ENCODE assay signal across 8 cellular contexts in the genomic region with DNA sequence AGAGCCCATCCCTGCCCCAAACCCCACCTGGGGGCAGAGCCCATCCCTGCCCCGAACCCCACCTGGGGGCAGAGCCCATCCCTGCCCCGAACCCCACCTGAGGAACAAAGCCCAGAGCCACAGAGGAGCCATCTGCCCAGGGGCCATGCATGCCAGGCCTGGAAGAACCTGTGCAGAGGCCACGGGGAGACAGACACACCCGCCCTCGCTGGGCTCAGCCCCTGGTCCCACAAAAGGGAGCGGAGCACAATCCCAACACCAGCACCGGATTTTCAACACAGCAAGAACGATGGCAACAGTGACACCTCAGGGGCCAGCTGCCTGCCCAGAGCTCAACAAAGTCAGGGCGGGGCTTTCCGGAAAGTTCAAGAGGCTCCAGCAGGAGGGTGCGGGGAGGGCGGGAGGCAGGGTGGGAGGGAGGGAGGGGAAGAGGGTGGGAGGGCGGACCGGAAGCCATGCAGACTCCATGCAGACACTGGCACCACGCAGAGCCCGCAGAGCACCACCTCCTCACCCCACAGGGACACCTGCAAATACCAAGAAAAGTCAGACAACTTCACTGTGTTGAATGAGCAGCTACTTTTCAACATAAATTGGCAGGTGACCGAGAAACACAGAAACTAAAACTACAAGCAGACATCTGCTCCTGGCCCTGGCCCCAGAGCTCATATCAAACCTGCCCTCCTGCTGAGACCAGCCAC. TPM values are rescaled to one million over a fixed set of nuclear protein-coding genes. Genes with fewer than 3 reads are reported as not detected.
A peak's percentile ranks its signal among the peaks of the same experiment; 100 is the strongest.
DNase-seq lines count a peak whose midpoint lies in the region; ATAC-seq and TF ChIP-seq lines count a peak whose summit lies in the region.

No MANE protein-coding gene starts in this region.

- H3K9me3 Mint-ChIP-seq in activated T-cell treated with anti-CD3 and anti-CD28 coated beads, Interleukin-2, amount 50 U/mL, for 72 hours, result no peaks in the 10 kb centered on the region

- H3K27me3 ChIP-seq in trophoblast cell (ENCODE audit: insufficient read depth, low read length), result no peaks in the 10 kb centered on the region
- H3K27me3 ChIP-seq in dorsolateral prefrontal cortex, result no peaks in the 10 kb centered on the region

- H4K8ac ChIP-seq in trophoblast cell (ENCODE audit: low read depth, low read length), result no peak overlapping the region

- no peaks in the 10 kb centered on the region for H3K79me1 ChIP-seq in trophoblast cell (ENCODE audit: low read length)

- no peak for TF ChIP-seq CTCF in dorsolateral prefrontal cortex (IDR thresholded peaks at IDR 0.05 in 54 of 56, conservative IDR thresholded peaks at IDR 0.05 in 2 of 56; ENCODE audit: low read depth in 1 of 56, partially characterized antibody in 56 of 56)

- H3K4me3 Mint-ChIP-seq in activated T-cell treated with anti-CD3 and anti-CD28 coated beads, Interleukin-2, amount 50 U/mL, for 72 hours, result peak overlapping the region; percentile 55 to 72

- H2AK5ac ChIP-seq in trophoblast cell (ENCODE audit: low read length), result no peak overlapping the region

- H4K12ac ChIP-seq in trophoblast cell (ENCODE audit: low read depth, low read length), result no peak overlapping the region

- no peak overlapping the region for H3K23ac ChIP-seq in trophoblast cell (ENCODE audit: low read length)

- H4K91ac ChIP-seq in trophoblast cell (ENCODE audit: low read depth, low read length), result no peak overlapping the region

- peak overlapping the region; percentile 78 for H3K27ac Mint-ChIP-seq in activated T-cell treated with anti-CD3 and anti-CD28 coated beads, Interleukin-2, amount 50 U/mL, for 72 hours

- peaks cover 2% of the 10 kb centered on the region for H3K9me3 ChIP-seq in trophoblast cell (ENCODE audit: insufficient read depth, low read depth, low read length)

- H3K4me1 ChIP-seq in trophoblast cell (ENCODE audit: control insufficient read depth in 1 of 2, insufficient read depth in 2 of 2, low read length in 2 of 2), result no peaks in the 10 kb centered on the region

- DNase-seq in NCI-H510A (lab: John Stamatoyannopoulos, UW) (peak; percentile 66), left ventricle myocardium superior (no peak), NCI-H2081 (lab: John Stamatoyannopoulos, UW) (no peak), COLO829 (ENCODE audit: low spot score) (no peak), trophoblast cell (no peak), dorsolateral prefrontal cortex (no peak)
- DNase-seq in activated T-cell treated with anti-CD3 and anti-CD28 coated beads, Interleukin-2, amount 50 U/mL, for 72 hours, result peak; percentile 40 to 44
- DNase-seq in stimulated activated CD8-positive, alpha-beta memory T cell treated with anti-CD3 and anti-CD28 coated beads, Interleukin-4, amount 100 ng/mL, for 24 hours (ENCODE audit: low read depth), result peak; percentile 22

- no peak overlapping the region for H3K4me3 ChIP-seq in trophoblast cell (ENCODE audit: low read depth, low read length)
- H3K4me3 ChIP-seq in dorsolateral prefrontal cortex, result no peak overlapping the region

- H3K36me3 Mint-ChIP-seq in activated T-cell treated with anti-CD3 and anti-CD28 coated beads, Interleukin-2, amount 50 U/mL, for 72 hours (ENCODE audit: insufficient read depth in 2 of 2), result peaks cover 0 to 12% of the 10 kb centered on the region in 2 donors

- ATAC-seq in activated T-cell treated with anti-CD3 and anti-CD28 coated beads, Interleukin-2, amount 50 U/mL, for 72 hours (replicated peaks in 1 of 2), result peak; percentile 68 to 82
- peak; percentile 64 for ATAC-seq in left ventricle myocardium superior

- peaks cover 28 to 37% of the 10 kb centered on the region in 2 experiments for H3K36me3 ChIP-seq in trophoblast cell (ENCODE audit: control insufficient read depth in 1 of 2, insufficient read depth in 2 of 2, low read length in 2 of 2)

- H3K4ac ChIP-seq in trophoblast cell (ENCODE audit: low read depth, low read length), result no peak overlapping the region

- peaks cover 12% of the 10 kb centered on the region for H3K4me1 Mint-ChIP-seq in activated T-cell treated with anti-CD3 and anti-CD28 coated beads, Interleukin-2, amount 50 U/mL, for 72 hours (ENCODE audit: low read depth)

- H3K18ac ChIP-seq in trophoblast cell (ENCODE audit: low read length), result no peak overlapping the region

- no peak overlapping the region for H2AFZ ChIP-seq in trophoblast cell (ENCODE audit: insufficient read depth, low read length, poor library complexity)

- no peak overlapping the region for H3K14ac ChIP-seq in trophoblast cell (ENCODE audit: low read length)

- H2BK5ac ChIP-seq in trophoblast cell (ENCODE audit: low read depth, low read length, poor library complexity), result no peak overlapping the region

- no peaks in the 10 kb centered on the region for H3K27me3 Mint-ChIP-seq in activated T-cell treated with anti-CD3 and anti-CD28 coated beads, Interleukin-2, amount 50 U/mL, for 72 hours (ENCODE audit: low read depth)

- no peak overlapping the region for H3K27ac ChIP-seq in trophoblast cell (ENCODE audit: low read depth, low read length)
- H3K27ac ChIP-seq in dorsolateral prefrontal cortex, result peak overlapping the region in 28 of 59 donors; percentile 16 to 91 (median 50)

- no peak overlapping the region for H2BK120ac ChIP-seq in trophoblast cell (ENCODE audit: insufficient read depth, low read length, poor library complexity)

- no peak overlapping the region for H2BK12ac ChIP-seq in trophoblast cell (ENCODE audit: low read length)

- no peak overlapping the region for H3K4me2 ChIP-seq in trophoblast cell (ENCODE audit: low read length)

- H3K79me2 ChIP-seq in trophoblast cell (ENCODE audit: control insufficient read depth, insufficient read depth, low read length, poor library complexity), result no peaks in the 10 kb centered on the region

- no CpG with 5 or more reads among the region's 17 CpGs for WGBS in trophoblast cell (ENCODE audit: extremely low coverage, insufficient coverage, insufficient read length)

- H3K9ac ChIP-seq in trophoblast cell (ENCODE audit: low read length), result no peak overlapping the region

- intact Hi-C loops in left ventricle myocardium superior (cut with micrococcal nuclease) (no loop called here), dorsolateral prefrontal cortex (cut with DNase I) (no loop called here)

RNA-seq across cellular contexts. Expression of gene C16orf95, which starts 27.9 kb away (rescaled TPM):
- 10 to 100 TPM; 15.1 to 17.8 TPM for total RNA-seq in activated T-cell treated with anti-CD3 and anti-CD28 coated beads, Interleukin-2, amount 50 U/mL, for 72 hours
- total RNA-seq in left ventricle myocardium superior (2.6 TPM), dorsolateral prefrontal cortex (10 to 100 TPM in 26 of 120 experiments, 1 to 10 TPM in 94; 3.5 to 15.9 (median 8.1) TPM)
- polyA plus RNA-seq in trophoblast cell (2013), result 4.3 and 4.4 TPM in 2 replicates

RNA-seq across cellular contexts. Expression of gene FBXO31, which starts 38.5 kb away (rescaled TPM):
- 10 to 100 TPM; 33.7 to 36.8 TPM for total RNA-seq in activated T-cell treated with anti-CD3 and anti-CD28 coated beads, Interleukin-2, amount 50 U/mL, for 72 hours
- total RNA-seq in left ventricle myocardium superior (71.7 TPM), dorsolateral prefrontal cortex (100 to 1,000 TPM in 6 of 120 experiments, 10 to 100 TPM in 114; 43.6 to 107 (median 78.8) TPM)
- 7.8 TPM in 2 replicates for polyA plus RNA-seq in trophoblast cell (2013)

RNA-seq across cellular contexts. Expression of gene MAP1LC3B, which starts 47.1 kb away (rescaled TPM):
- total RNA-seq in activated T-cell treated with anti-CD3 and anti-CD28 coated beads, Interleukin-2, amount 50 U/mL, for 72 hours, result 100 to 1,000 TPM; 116 to 146 TPM
- total RNA-seq in left ventricle myocardium superior (134 TPM), dorsolateral prefrontal cortex (100 to 1,000 TPM in 115 of 120 experiments, 10 to 100 TPM in 5; 88.4 to 163 (median 131) TPM)
- 81.7 and 82.7 TPM in 2 replicates for polyA plus RNA-seq in trophoblast cell (2013)

Comparison
In these comparisons a context has a peak if more than half of its experiments do, and no peak if none do; other contexts are left out.
1. DNase-seq: peak in NCI-H510A (single experiment), activated T-cell treated with anti-CD3 and anti-CD28 coated beads, Interleukin-2, amount 50 U/mL, for 72 hours (2 of 2) and stimulated activated CD8-positive, alpha-beta memory T cell treated with anti-CD3 and anti-CD28 coated beads, Interleukin-4, amount 100 ng/mL, for 24 hours (single experiment); none in left ventricle myocardium superior (single experiment), NCI-H2081 (0 of 2), COLO829 (single experiment), trophoblast cell (0 of 2) and dorsolateral prefrontal cortex (0 of 10).